In the genomic region with DNA sequence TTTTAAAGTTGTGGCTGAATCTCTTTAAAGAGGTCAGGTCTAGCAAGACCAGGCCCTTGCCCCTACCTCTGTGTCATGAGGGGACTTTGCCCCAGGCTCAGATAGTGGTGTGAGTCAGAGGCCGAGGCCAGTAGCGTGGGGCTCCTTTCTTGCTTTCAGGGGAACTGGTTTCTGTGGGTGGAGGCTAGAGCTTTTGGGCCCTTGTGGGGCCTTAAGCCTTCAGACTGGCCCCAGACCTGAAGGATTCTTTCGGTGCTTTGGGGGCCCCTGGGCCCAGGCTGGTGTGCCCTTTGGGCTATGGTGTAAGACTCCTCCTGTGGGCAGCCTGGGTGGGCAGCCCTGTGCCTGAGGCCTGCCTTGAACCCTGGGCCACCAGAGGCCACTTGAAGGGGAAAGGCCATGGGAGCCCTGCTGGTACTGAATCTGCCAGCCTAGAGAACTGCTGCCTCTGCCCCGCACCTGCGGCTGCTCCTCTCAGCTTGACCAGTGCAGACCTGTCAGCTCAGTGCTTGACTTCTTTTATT, we compare ENCODE assay signal across 20 cellular contexts. TPM values are rescaled to one million over a fixed set of nuclear protein-coding genes. Genes with fewer than 3 reads are reported as not detected.
A peak's percentile ranks its signal among the peaks of the same experiment; 100 is the strongest.
DNase-seq lines count a peak whose midpoint lies in the region; ATAC-seq, FAIRE-seq and TF ChIP-seq lines count a peak whose summit lies in the region.
"Had no signal": no experiment of that assay in that cellular context is flagged by ENCODE, and none has a peak within 500 bp of the region (broad histone marks: within the 10 kb centered on the region; RNA-seq: fewer than 3 reads in every experiment).

No MANE protein-coding gene starts in this region.

- H3K4me2 ChIP-seq in GM12878 (ENCODE audit: control insufficient read depth, insufficient read depth) (no peak overlapping the region), neural progenitor cell (no peak overlapping the region)

- H3K36me3 ChIP-seq in HUES48 (ENCODE audit: control insufficient read depth, insufficient read depth, low read length) = no peaks in the 10 kb centered on the region
- H3K36me3 ChIP-seq in GM12878 (ENCODE audit: control insufficient read depth in 2 of 2, insufficient read depth in 2 of 2, low read length in 1 of 2) = no peaks in the 10 kb centered on the region
- H3K36me3 ChIP-seq in neural progenitor cell = no peaks in the 10 kb centered on the region
- H3K36me3 ChIP-seq: ovary, SJCRH30, tibial artery had no signal

- H3K27ac Mint-ChIP-seq in CD14-positive monocyte (peak overlapping the region in 4 of 7 donors; percentile 45 to 89 (median 74)), neural progenitor cell (peak overlapping the region; percentile 54)
- H3K27ac Mint-ChIP-seq: activated CD8-positive, alpha-beta T cell treated with anti-CD3 and anti-CD28 coated beads for 36 hours had no signal

- 57% methylated on average over 5 of the region's 5 CpGs for WGBS in GM12878 (ENCODE audit: insufficient coverage, insufficient replicate concordance, low lambda C conversion rate, missing lambda C conversion rate)

- H3K79me2 ChIP-seq in GM12878 (ENCODE audit: control insufficient read depth, insufficient read depth, low read length) (no peaks in the 10 kb centered on the region), neural progenitor cell (ENCODE audit: low read depth) (no peaks in the 10 kb centered on the region)

- peaks cover 4% of the 10 kb centered on the region; the same call in 1 of the 2 replicates for H3K4me1 ChIP-seq in HUES48 (ENCODE audit: control insufficient read depth, insufficient read depth, low read length)
- no peaks in the 10 kb centered on the region for H3K4me1 ChIP-seq in GM12878 (ENCODE audit: control insufficient read depth, insufficient read depth, low read length)
- H3K4me1 ChIP-seq in neural progenitor cell = peaks cover 19% of the 10 kb centered on the region
- H3K4me1 ChIP-seq: SJCRH30, tibial artery had no signal

- in situ Hi-C loops in GM12878 (cut with MboI) = no loop called here
- in situ Hi-C loops in ACHN (cut with HindIII; ENCODE audit: low pct_ligation_motif_present, low pct_unique_long_range_greater_than_20kb, low sequenced_read_pairs) = no loop called here

- H3K4me3 Mint-ChIP-seq in CD14-positive monocyte = peak overlapping the region; percentile 24 to 46
- no peak overlapping the region for H3K4me3 Mint-ChIP-seq in neural progenitor cell
- H3K4me3 Mint-ChIP-seq: activated CD8-positive, alpha-beta T cell treated with anti-CD3 and anti-CD28 coated beads for 36 hours had no signal

- TF ChIP-seq POLR2A in GM12878 (IDR thresholded peaks at IDR 0.05; ENCODE audit: low read depth, low read length) = no peak

- TF ChIP-seq CTCF in CD14-positive monocyte (IDR thresholded peaks at IDR 0.05) (no peak), GM12878 (IDR thresholded peaks at IDR 0.05 in 2 of 3, conservative IDR thresholded peaks at IDR 0.05 in 1 of 3; ENCODE audit: control insufficient read depth in 2 of 3, extremely low read depth in 1 of 3, insufficient read depth in 1 of 3, low read depth in 3 of 3, low read length in 3 of 3) (no peak), neural progenitor cell (IDR thresholded peaks at IDR 0.05) (no peak)

- TF ChIP-seq EP300 in GM12878 (IDR thresholded peaks at IDR 0.05; ENCODE audit: borderline replicate concordance in 1 of 2, control insufficient read depth in 1 of 2, low read depth in 2 of 2, low read length in 2 of 2) = no peak

- no peak overlapping the region for H2AFZ ChIP-seq in GM12878 (ENCODE audit: control insufficient read depth, low read depth, low read length)
- H2AFZ ChIP-seq in neural progenitor cell (replicated peaks) = no peak overlapping the region

- peak; percentile 73 for DNase-seq in CD14-positive monocyte (ENCODE audit: low spot score)
- DNase-seq in GM12878 (ENCODE audit: low read depth, low spot score) = no peak
- no peak for DNase-seq in neural progenitor cell (ENCODE audit: low spot score)
- no peak for DNase-seq in anterior cingulate cortex (lab: John Stamatoyannopoulos, UW)
- no peak for DNase-seq in COLO829 (ENCODE audit: low spot score)
- DNase-seq in ACHN = no peak
- DNase-seq: activated CD8-positive, alpha-beta T cell treated with anti-CD3 and anti-CD28 coated beads for 36 hours; activated gamma-delta T cell treated with Interleukin-2 at 50 U/mL for 16 hours; DND-41; foreskin melanocyte; IMR-90; mesendoderm; NCI-H187; NCI-H69; SJCRH30; stimulated activated CD4-positive, alpha-beta T cell treated with anti-CD3 and anti-CD28 coated beads, Interleukin-15, amount 100 ng/mL, for 24 hours had no signal

- peaks cover 68% of the 10 kb centered on the region for H3K4me1 Mint-ChIP-seq in CD14-positive monocyte
- peaks cover 35% of the 10 kb centered on the region for H3K4me1 Mint-ChIP-seq in neural progenitor cell

- POLR2A ChIA-PET in GM12878 (lab: Charles Lee) = interaction anchor here (0.6 kb wide), 1 partner anchor 14 kb away, joined by 4 read pairs; no protein-coding TSS in a partner anchor

- peaks cover 4% of the 10 kb centered on the region for H3F3A ChIP-seq in neural progenitor cell (ENCODE audit: low read depth)

- H3K4me3 ChIP-seq in HUES48 (ENCODE audit: low read depth, low read length) (no peak overlapping the region), GM12878 (no peak overlapping the region), neural progenitor cell (no peak overlapping the region)
- H3K4me3 ChIP-seq: ovary, SJCRH30, tibial artery had no signal

- no TSS peak for BruUV-seq in GM12878 (replicated peaks; lab: Mats Ljungman, UMichigan)

- CTCF ChIA-PET in GM12878 (lab: Yijun Ruan, JAX) = no interaction called here

- intact Hi-C loops in CD14-positive monocyte (cut with micrococcal nuclease) = no loop called here
- intact Hi-C loops in GM12878 (cut with micrococcal nuclease; ENCODE audit: unreplicated experiment) = no loop called here

- FAIRE-seq in GM12878 (lab: Jason Lieb, UNC) = no peak

- H4K20me1 ChIP-seq in GM12878 (ENCODE audit: control insufficient read depth, insufficient read depth) = no peaks in the 10 kb centered on the region
- H4K20me1 ChIP-seq in neural progenitor cell (ENCODE audit: low read depth) = no peaks in the 10 kb centered on the region

- RAD21 ChIA-PET in GM12878 (lab: Charles Lee; ENCODE audit: unreplicated experiment) = no interaction called here

- no peaks in the 10 kb centered on the region for H3K36me3 Mint-ChIP-seq in CD14-positive monocyte
- peaks cover 3% of the 10 kb centered on the region for H3K36me3 Mint-ChIP-seq in neural progenitor cell

- ATAC-seq in GM12878 (peak; percentile 72), HG02588 (IDR thresholded peaks at IDR 0.05; ENCODE audit: unreplicated experiment) (no peak)
- ATAC-seq: activated CD8-positive, alpha-beta T cell treated with anti-CD3 and anti-CD28 coated beads for 36 hours had no signal

- H3K27me3 ChIP-seq in HUES48 (ENCODE audit: control insufficient read depth, insufficient read depth, low read length) (no peaks in the 10 kb centered on the region), GM12878 (replicated peaks in 1 of 2; ENCODE audit: control insufficient read depth in 2 of 2, insufficient read depth in 2 of 2, low read length in 1 of 2) (no peaks in the 10 kb centered on the region), neural progenitor cell (no peaks in the 10 kb centered on the region)
- H3K27me3 ChIP-seq: ovary, tibial artery had no signal

- no peaks in the 10 kb centered on the region for H3K9me3 ChIP-seq in HUES48 (ENCODE audit: control insufficient read depth, insufficient read depth, low read length)
- no peaks in the 10 kb centered on the region for H3K9me3 ChIP-seq in GM12878 (replicated peaks; ENCODE audit: control insufficient read depth, insufficient read depth, low read length)
- H3K9me3 ChIP-seq in neural progenitor cell (ENCODE audit: low read depth) = no peaks in the 10 kb centered on the region
- H3K9me3 ChIP-seq: ovary, tibial artery had no signal

- SMC1A ChIA-PET in GM12878 (lab: Charles Lee; ENCODE audit: uncharacterized antibody, unreplicated experiment) = no interaction called here

- H3K27ac ChIP-seq in HUES48 (ENCODE audit: low read depth, low read length) = peak overlapping the region; percentile 34
- no peak overlapping the region for H3K27ac ChIP-seq in GM12878 (ENCODE audit: control insufficient read depth, insufficient read depth)
- no peak overlapping the region for H3K27ac ChIP-seq in neural progenitor cell
- H3K27ac ChIP-seq: ovary, SJCRH30, tibial artery had no signal

- H3K9me3 Mint-ChIP-seq in CD14-positive monocyte = peaks cover 0 to 3% (median 0%) of the 10 kb centered on the region in 7 donors
- no peaks in the 10 kb centered on the region for H3K9me3 Mint-ChIP-seq in neural progenitor cell
- H3K9me3 Mint-ChIP-seq: activated CD8-positive, alpha-beta T cell treated with anti-CD3 and anti-CD28 coated beads for 36 hours had no signal

- H3K9ac ChIP-seq in HUES48 (ENCODE audit: low read depth, low read length) = no peak overlapping the region
- no peak overlapping the region for H3K9ac ChIP-seq in GM12878 (ENCODE audit: control insufficient read depth, insufficient read depth, low read length)
- H3K9ac ChIP-seq in neural progenitor cell = no peak overlapping the region

- H3K27me3 Mint-ChIP-seq in CD14-positive monocyte (ENCODE audit: low read depth in 3 of 3) = peaks cover 1 to 3% (median 2%) of the 10 kb centered on the region in 3 donors
- peaks cover 10% of the 10 kb centered on the region for H3K27me3 Mint-ChIP-seq in neural progenitor cell (ENCODE audit: insufficient read depth, low read depth)
- H3K27me3 Mint-ChIP-seq: activated CD8-positive, alpha-beta T cell treated with anti-CD3 and anti-CD28 coated beads for 36 hours had no signal

- no peak for TF ChIP-seq RAD21 in GM12878 (IDR thresholded peaks at IDR 0.05; ENCODE audit: insufficient read depth, low read depth, low read length)

RNA-seq across cellular contexts. Expression of a gene that starts 21.2 kb away (rescaled TPM):
- polyA plus RNA-seq in CD14-positive monocyte (not detected), GM12878 (2011; rRNA removed) (0.03 and 0.07 TPM in 2 replicates), GM12878 (2014; fragmentation: Illumina TruSeq; extraction: Trizol) (0.07 TPM in 1 of 2 replicates, not detected in the other), GM12878 (2014; fragmentation: Nextera tagmentation; extraction: Ambion mirVana) (not detected), GM12878 (2014; rRNA removed) (0.14 and 0.31 TPM in 2 replicates), GM12878 (2016; fragmentation: Nextera tagmentation; extraction: Ambion mirVana) (not detected)
- total RNA-seq in GM12878 (2013; cell fraction: nucleolus; rRNA removed) = not detected in 2 replicates
- total RNA-seq in GM12878 (2014; rRNA removed) (under 0.01 and 0.05 TPM in 2 replicates), GM12878 (2014; rRNA removed; fragmentation: Illumina TruSeq; extraction: Trizol) (not detected in 2 replicates), GM12878 (2021) (0.29 TPM in 1 of 2 replicates, not detected in the other), neural progenitor cell (ENCODE audit: low replicate concordance) (0.36 and 0.84 TPM in 2 replicates)
- 0.16 TPM for polyA plus RNA-seq in GM12878 (2011; ENCODE audit: low read depth)
- 0.03 and 0.04 TPM in 2 replicates for polyA plus RNA-seq in GM12878 (2011; cell fraction: cytosol; rRNA removed)
- polyA plus RNA-seq in GM12878 (2011; cell fraction: nucleus; rRNA removed) = 0.18 and 0.27 TPM in 2 replicates
- polyA plus RNA-seq in GM12878 (2012) = 0.34 and 0.42 TPM in 2 replicates
- polyA minus RNA-seq in GM12878 (2011; rRNA and poly(A)+ RNA removed) = 0.10 TPM in 1 of 2 replicates, not detected in the other
- polyA minus RNA-seq in GM12878 (2011; cell fraction: cytosol; rRNA and poly(A)+ RNA removed) = not detected in 2 replicates
- polyA minus RNA-seq in GM12878 (2011; cell fraction: nucleus; rRNA and poly(A)+ RNA removed) = 0.10 TPM in 1 of 2 replicates, not detected in the other
- total RNA-seq: IMR-90 had no signal

RNA-seq across cellular contexts. Expression of a gene that starts 55.0 kb away (rescaled TPM):
- polyA plus RNA-seq in CD14-positive monocyte = not detected
- total RNA-seq in GM12878 (2013; cell fraction: nucleolus; rRNA removed) = not detected in 2 replicates
- total RNA-seq in GM12878 (2014; rRNA removed) = not detected in 2 replicates
- not detected in 2 replicates for total RNA-seq in GM12878 (2014; rRNA removed; fragmentation: Illumina TruSeq; extraction: Trizol)
- not detected in 2 replicates for total RNA-seq in GM12878 (2021)
- not detected for polyA plus RNA-seq in GM12878 (2011; ENCODE audit: low read depth)
- not detected in 2 replicates for polyA plus RNA-seq in GM12878 (2011; rRNA removed)
- polyA plus RNA-seq in GM12878 (2011; cell fraction: cytosol; rRNA removed) = not detected in 2 replicates
- 0.12 TPM in 1 of 2 replicates, not detected in the other for polyA plus RNA-seq in GM12878 (2011; cell fraction: nucleus; rRNA removed)
- 0.10 TPM in 1 of 2 replicates, not detected in the other for polyA plus RNA-seq in GM12878 (2012)
- 0.03 TPM in 1 of 2 replicates, not detected in the other for polyA plus RNA-seq in GM12878 (2014; fragmentation: Illumina TruSeq; extraction: Trizol)
- not detected for polyA plus RNA-seq in GM12878 (2014; fragmentation: Nextera tagmentation; extraction: Ambion mirVana)
- polyA plus RNA-seq in GM12878 (2014; rRNA removed) = not detected in 2 replicates
- polyA plus RNA-seq in GM12878 (2016; fragmentation: Nextera tagmentation; extraction: Ambion mirVana) = not detected
- not detected in 2 replicates for polyA minus RNA-seq in GM12878 (2011; rRNA and poly(A)+ RNA removed)
- polyA minus RNA-seq in GM12878 (2011; cell fraction: cytosol; rRNA and poly(A)+ RNA removed) = not detected in 2 replicates
- polyA minus RNA-seq in GM12878 (2011; cell fraction: nucleus; rRNA and poly(A)+ RNA removed) = not detected in 2 replicates
- total RNA-seq in neural progenitor cell (ENCODE audit: low replicate concordance) = 0.56 TPM in 1 of 2 replicates, not detected in the other
- total RNA-seq: activated CD8-positive, alpha-beta T cell treated with anti-CD3 and anti-CD28 coated beads for 36 hours had no signal
- polyA plus RNA-seq: IMR-90 had no signal
